In genomic region chr3:49511631-49512030, GRCh38 we compare ENCODE assay signal across 21 cellular contexts. TPM values are rescaled to one million over a fixed set of nuclear protein-coding genes. Genes with fewer than 3 reads are reported as not detected.
DNase-seq lines count a peak whose midpoint lies in the region; ATAC-seq and TF ChIP-seq lines count a peak whose summit lies in the region.
"Had no signal": no experiment of that assay in that cellular context is flagged by ENCODE, and none has a peak within 500 bp of the region (broad histone marks: within the 10 kb centered on the region; RNA-seq: fewer than 3 reads in every experiment).

No MANE protein-coding gene starts in this region.

- H3K4me2 ChIP-seq in trophoblast cell (ENCODE audit: low read length) = no peak overlapping the region
- H3K4me2 ChIP-seq: A549; BLaER1 treated with 17β-estradiol and CSF1 and Interleukin-3, amounts not matched to agents 10 nM and 100 nM had no signal

- H3K9ac ChIP-seq in trophoblast cell (ENCODE audit: low read length) = no peak overlapping the region
- H3K9ac ChIP-seq: BLaER1 treated with 17β-estradiol and CSF1 and Interleukin-3, amounts not matched to agents 10 nM and 100 nM had no signal

- no peak overlapping the region for H4K12ac ChIP-seq in trophoblast cell (ENCODE audit: low read depth, low read length)

- no peak overlapping the region for H2AFZ ChIP-seq in trophoblast cell (ENCODE audit: insufficient read depth, low read length, poor library complexity)

- H2BK120ac ChIP-seq in trophoblast cell (ENCODE audit: insufficient read depth, low read length, poor library complexity) = no peak overlapping the region

- peak overlapping the region; percentile 39 for H3K27ac ChIP-seq in trophoblast cell (ENCODE audit: low read depth, low read length)
- no peak overlapping the region for H3K27ac ChIP-seq in spleen
- no peak overlapping the region for H3K27ac ChIP-seq in left lung
- H3K27ac ChIP-seq: 22Rv1; A549; BLaER1 treated with 17β-estradiol and CSF1 and Interleukin-3, amounts not matched to agents 10 nM and 100 nM; C4-2B had no signal

- intact Hi-C loops in spleen (cut with DNase I; ENCODE audit: low total_unique reads) = no loop called here
- intact Hi-C loops in left lung (cut with DNase I) = no loop called here

- peaks cover 21 to 30% of the 10 kb centered on the region in 2 experiments for H3K36me3 ChIP-seq in trophoblast cell (ENCODE audit: control insufficient read depth in 1 of 2, insufficient read depth in 2 of 2, low read length in 2 of 2)
- H3K36me3 ChIP-seq in spleen = peaks cover 0 to 65% (median 29%) of the 10 kb centered on the region in 6 donors
- peaks cover 5 to 59% of the 10 kb centered on the region in 2 donors for H3K36me3 ChIP-seq in left lung

- H3K4me3 ChIP-seq in fibroblast of villous mesenchyme (ENCODE audit: low read depth, low read length) (no peak overlapping the region), trophoblast cell (ENCODE audit: low read depth, low read length) (no peak overlapping the region), spleen (no peak overlapping the region), left lung (no peak overlapping the region)
- H3K4me3 ChIP-seq: A549; BLaER1 treated with 17β-estradiol and CSF1 and Interleukin-3, amounts not matched to agents 10 nM and 100 nM had no signal

- WGBS in trophoblast cell (ENCODE audit: extremely low coverage, insufficient coverage, insufficient read length) = no CpG with 5 or more reads among the region's 2 CpGs
- whole genome bisulfite sequencing in spleen, 5 donors = 79 to 92% (median 90%) methylated on average over 2 of the region's 2 CpGs

- no peak overlapping the region for H3K18ac ChIP-seq in trophoblast cell (ENCODE audit: low read length)

- peaks cover 1% of the 10 kb centered on the region for H3K79me2 ChIP-seq in trophoblast cell (ENCODE audit: control insufficient read depth, insufficient read depth, low read length, poor library complexity)

- H3K4me1 ChIP-seq in trophoblast cell (ENCODE audit: control insufficient read depth in 1 of 2, insufficient read depth in 2 of 2, low read length in 2 of 2) (peaks cover 5 to 8% of the 10 kb centered on the region in 2 experiments), spleen (no peaks in the 10 kb centered on the region), left lung (no peaks in the 10 kb centered on the region)
- H3K4me1 ChIP-seq: A549; BLaER1 treated with 17β-estradiol and CSF1 and Interleukin-3, amounts not matched to agents 10 nM and 100 nM had no signal

- H4K91ac ChIP-seq in trophoblast cell (ENCODE audit: low read depth, low read length) = no peak overlapping the region

- H3K4ac ChIP-seq in trophoblast cell (ENCODE audit: low read depth, low read length) = no peak overlapping the region

- H3K27me3 ChIP-seq in trophoblast cell (ENCODE audit: insufficient read depth, low read length) (no peaks in the 10 kb centered on the region), spleen (replicated peaks in 1 of 7) (no peaks in the 10 kb centered on the region), left lung (no peaks in the 10 kb centered on the region)
- H3K27me3 ChIP-seq: BLaER1 treated with 17β-estradiol and CSF1 and Interleukin-3, amounts not matched to agents 10 nM and 100 nM had no signal

- H3K23ac ChIP-seq in trophoblast cell (ENCODE audit: low read length) = no peak overlapping the region

- peaks cover 10% of the 10 kb centered on the region for H3K79me1 ChIP-seq in trophoblast cell (ENCODE audit: low read length)

- DNase-seq in amniotic epithelial cell (ENCODE audit: low read depth) (peak; percentile 11), fibroblast of villous mesenchyme (ENCODE audit: low read depth) (peak; percentile 86), trophoblast cell (peak in 1 of 2 donors; percentile 40), spleen (peak; percentile 2), GM20000 (ENCODE audit: low spot score) (no peak), left lung (no peak), NCI-H69 (lab: John Stamatoyannopoulos, UW) (no peak), EL (no peak)
- DNase-seq: AML-193; Caco-2; Calu3; CD4-positive, alpha-beta T cell; CD8-positive, alpha-beta T cell; DMS53; DMS79; DND-41; GF-D8 had no signal

- H3K9me3 ChIP-seq in trophoblast cell (ENCODE audit: insufficient read depth, low read depth, low read length) (no peaks in the 10 kb centered on the region), spleen (no peaks in the 10 kb centered on the region), left lung (no peaks in the 10 kb centered on the region)
- H3K9me3 ChIP-seq: A549; BLaER1 treated with 17β-estradiol and CSF1 and Interleukin-3, amounts not matched to agents 10 nM and 100 nM; Caco-2 had no signal

- no peak overlapping the region for H4K8ac ChIP-seq in trophoblast cell (ENCODE audit: low read depth, low read length)

- TF ChIP-seq POLR2A in spleen (IDR thresholded peaks at IDR 0.05) = no peak

- H2AK5ac ChIP-seq in trophoblast cell (ENCODE audit: low read length) = no peak overlapping the region

- ATAC-seq in left lung = no peak
- ATAC-seq: A549; CD8-positive, alpha-beta T cell had no signal

- H2BK5ac ChIP-seq in trophoblast cell (ENCODE audit: low read depth, low read length, poor library complexity) = no peak overlapping the region

- TF ChIP-seq CTCF in fibroblast of villous mesenchyme (IDR thresholded peaks at IDR 0.05; ENCODE audit: insufficient read depth, low read depth, low read length) = no peak
- TF ChIP-seq CTCF in spleen (IDR thresholded peaks at IDR 0.05 in 8 of 11, conservative IDR thresholded peaks at IDR 0.05 in 3 of 11) = no peak
- no peak for TF ChIP-seq CTCF in GM20000 (IDR thresholded peaks at IDR 0.05; ENCODE audit: extremely low read depth, missing control alignments)
- no peak for TF ChIP-seq CTCF in left lung (IDR thresholded peaks at IDR 0.05)

- H2BK12ac ChIP-seq in trophoblast cell (ENCODE audit: low read length) = no peak overlapping the region

- H3K14ac ChIP-seq in trophoblast cell (ENCODE audit: low read length) = no peak overlapping the region

RNA-seq across cellular contexts. Expression of gene DAG1, which starts 41.6 kb away (rescaled TPM):
- total RNA-seq in fibroblast of villous mesenchyme = 61.2 and 88.5 TPM in 2 replicates
- polyA plus RNA-seq in trophoblast cell (2013) = 255 and 272 TPM in 2 replicates
- 10 to 100 TPM; 24.9 to 42.7 (median 31.0) TPM for total RNA-seq in spleen
- polyA plus RNA-seq in spleen = 1 to 10 TPM; 3.0 to 8.9 (median 6.3) TPM
- total RNA-seq in left lung = 100 to 1,000 TPM in 1 of 2 donors, 10 to 100 TPM in 1; 87.9 to 116 TPM

RNA-seq across cellular contexts. Expression of gene BSN, which starts 42.6 kb away (rescaled TPM):
- total RNA-seq in fibroblast of villous mesenchyme = under 0.01 TPM in 2 replicates
- 0.29 and 0.34 TPM in 2 replicates for polyA plus RNA-seq in trophoblast cell (2013)
- 1 to 10 TPM in 1 of 7 donors, under 1 TPM in 6; 0.26 to 1.1 (median 0.51) TPM for total RNA-seq in spleen
- polyA plus RNA-seq in spleen = under 1 TPM; 0.02 to 0.06 (median 0.03) TPM
- total RNA-seq in left lung = under 1 TPM; 0.26 to 0.44 TPM

Comparison
In these comparisons a context has a peak if more than half of its experiments do, and no peak if none do; other contexts are left out.
1. DNase-seq: peak in amniotic epithelial cell (single experiment), fibroblast of villous mesenchyme (single experiment) and spleen (single experiment); none in GM20000 (single experiment), left lung (0 of 2), NCI-H69 (single experiment) and EL (single experiment).